ENCODE assay signal across 1 cellular context in genomic region chr12:28866715-28867503, GRCh38.
TF ChIP-seq lines count a peak whose summit lies in the region.

No MANE protein-coding gene starts in this region.

TF ChIP-seq in GM23338, 12 proteins besides CTCF, POLR2A, EP300 and RAD21:
- TF ChIP-seq EZH2 (IDR thresholded peaks at IDR 0.05; ENCODE audit: low read depth, unreplicated experiment) (no peak), NANOG (IDR thresholded peaks at IDR 0.05; ENCODE audit: borderline replicate concordance) (no peak), EZH2phosphoT487 (IDR thresholded peaks at IDR 0.05; ENCODE audit: unreplicated experiment) (no peak), JUNB (IDR thresholded peaks at IDR 0.05; ENCODE audit: unreplicated experiment) (no peak), ZNF331 (CRISPR knock-in tag; IDR thresholded peaks at IDR 0.05; ENCODE audit: low read depth) (no peak), ETS1 (IDR thresholded peaks at IDR 0.05) (no peak), ZNF462 (CRISPR knock-in tag; IDR thresholded peaks at IDR 0.05) (no peak), CREB1 (CRISPR knock-in tag; IDR thresholded peaks at IDR 0.05; ENCODE audit: low read depth) (no peak), STAT1 (IDR thresholded peaks at IDR 0.05; ENCODE audit: unreplicated experiment) (no peak), REST (IDR thresholded peaks at IDR 0.05; ENCODE audit: unreplicated experiment) (no peak), POLR2AphosphoS5 (IDR thresholded peaks at IDR 0.05; ENCODE audit: low read depth) (no peak), ZNF114 (CRISPR knock-in tag; IDR thresholded peaks at IDR 0.05) (no peak)
TF ChIP-seq in GM23338: peak in this region for 0.
